Comparison of ENCODE assay signal across 10 cellular contexts in the genomic region with DNA sequence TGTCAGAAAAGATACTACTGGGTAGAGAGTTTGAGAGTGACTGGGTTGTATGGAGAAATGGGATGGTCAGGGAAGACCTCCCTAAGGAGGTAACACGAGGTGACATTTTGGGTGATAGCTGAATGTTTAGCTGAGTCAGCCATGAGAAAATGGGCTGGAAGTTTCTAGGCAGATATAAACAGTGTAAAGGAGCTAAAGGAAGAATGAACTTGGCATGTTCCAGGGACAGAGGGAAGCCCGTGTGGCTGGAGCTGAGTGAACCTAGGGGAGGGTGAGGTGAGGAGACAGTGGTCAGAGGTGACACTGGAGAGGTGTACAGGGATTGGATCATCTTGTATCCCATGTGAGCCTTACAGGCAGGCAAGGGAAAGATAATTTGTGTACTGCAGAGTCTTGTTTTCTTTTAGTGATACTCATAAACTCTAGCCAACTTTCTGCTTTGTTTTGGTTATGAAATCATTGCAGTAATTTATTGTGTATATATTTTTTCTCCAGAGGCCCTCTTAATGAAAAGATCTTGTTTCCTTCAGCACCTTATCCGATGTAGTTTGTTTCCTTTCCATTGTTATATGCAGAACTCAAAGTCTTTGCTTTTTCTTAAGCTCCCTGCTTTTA. TPM values are rescaled to one million over a fixed set of nuclear protein-coding genes. Genes with fewer than 3 reads are reported as not detected.
DNase-seq lines count a peak whose midpoint lies in the region; ATAC-seq and TF ChIP-seq lines count a peak whose summit lies in the region.
"Had no signal": no experiment of that assay in that cellular context is flagged by ENCODE, and none has a peak within 500 bp of the region (broad histone marks: within the 10 kb centered on the region; RNA-seq: fewer than 3 reads in every experiment).

No MANE protein-coding gene starts in this region.

- DNase-seq in activated CD4-positive, alpha-beta T cell treated with anti-CD3 and anti-CD28 coated beads, Interleukin-2, amount 10 ng/mL, durations not matched to agents 7 days and 5 days = no peak
- DNase-seq in activated CD4-positive, alpha-beta T cell treated with anti-CD3 and anti-CD28 coated beads for 1 hour = no peak
- DNase-seq in activated CD8-positive, alpha-beta T cell treated with anti-CD3 and anti-CD28 coated beads for 36 hours = no peak
- DNase-seq in hepatocyte (ENCODE audit: low spot score) (no peak), NCI-H510A treated with DMSO at 0.1 percent for 48 hours (lab: John Stamatoyannopoulos, UW) (no peak), NCI-H446 treated with DMSO at 0.1 percent for 48 hours (lab: John Stamatoyannopoulos, UW) (no peak), NCI-H748 treated with DMSO at 0.1 percent for 48 hours (lab: John Stamatoyannopoulos, UW) (no peak)
- DNase-seq: activated effector memory CD4-positive, alpha-beta T cell treated with Interleukin-2 at 50 U/mL for 16 hours; NCI-H2081 had no signal

- H3K27me3 Mint-ChIP-seq in activated CD4-positive, alpha-beta T cell treated with anti-CD3 and anti-CD28 coated beads, Interleukin-2, amount 10 ng/mL, durations not matched to agents 7 days and 5 days = peaks cover under 1% of the 10 kb centered on the region
- H3K27me3 Mint-ChIP-seq in activated CD8-positive, alpha-beta T cell treated with anti-CD3 and anti-CD28 coated beads for 36 hours = no peaks in the 10 kb centered on the region

- H3K27ac Mint-ChIP-seq in activated CD4-positive, alpha-beta T cell treated with anti-CD3 and anti-CD28 coated beads, Interleukin-2, amount 10 ng/mL, durations not matched to agents 7 days and 5 days = no peak overlapping the region
- H3K27ac Mint-ChIP-seq in activated CD8-positive, alpha-beta T cell treated with anti-CD3 and anti-CD28 coated beads for 36 hours = peak overlapping the region; percentile 91

- no peak for ATAC-seq in activated CD8-positive, alpha-beta T cell treated with anti-CD3 and anti-CD28 coated beads for 36 hours

- H3K9me3 Mint-ChIP-seq in activated CD4-positive, alpha-beta T cell treated with anti-CD3 and anti-CD28 coated beads, Interleukin-2, amount 10 ng/mL, durations not matched to agents 7 days and 5 days = peaks cover 4% of the 10 kb centered on the region
- no peaks in the 10 kb centered on the region for H3K9me3 Mint-ChIP-seq in activated CD8-positive, alpha-beta T cell treated with anti-CD3 and anti-CD28 coated beads for 36 hours

- no peaks in the 10 kb centered on the region for H3K27me3 ChIP-seq in hepatocyte
- no peaks in the 10 kb centered on the region for H3K27me3 ChIP-seq in subcutaneous abdominal adipose tissue (ENCODE audit: control insufficient read depth in 5 of 5, insufficient read depth in 4 of 5, low read length in 5 of 5)

- H3K79me2 ChIP-seq in hepatocyte = peaks cover 59% of the 10 kb centered on the region

- POLR2A ChIA-PET in activated CD4-positive, alpha-beta T cell treated with anti-CD3 and anti-CD28 coated beads, Interleukin-2, amount 10 ng/mL, durations not matched to agents 7 days and 5 days (lab: Charles Lee) = no interaction called here
- POLR2A ChIA-PET in activated CD8-positive, alpha-beta T cell treated with anti-CD3 and anti-CD28 coated beads for 36 hours (lab: Charles Lee) = no interaction called here

- CTCF ChIA-PET in activated CD4-positive, alpha-beta T cell treated with anti-CD3 and anti-CD28 coated beads, Interleukin-2, amount 10 ng/mL, durations not matched to agents 7 days and 5 days (lab: Charles Lee) = interaction anchor here (0.8 to 3.4 kb wide), 5 partner anchors 8 to 179 kb away, joined by 3 to 13 read pairs (median 5); no protein-coding TSS in a partner anchor
- CTCF ChIA-PET in activated CD8-positive, alpha-beta T cell treated with anti-CD3 and anti-CD28 coated beads for 36 hours (lab: Charles Lee) = interaction anchor here (0.6 to 3.5 kb wide), 9 partner anchors 14 to 194 kb away, joined by 3 to 32 read pairs (median 5); no protein-coding TSS in a partner anchor

- H3K27ac ChIP-seq in hepatocyte (peak overlapping the region; percentile 92), subcutaneous abdominal adipose tissue (ENCODE audit: low read depth, low read length) (peak overlapping the region; percentile 94)

- peaks cover 34% of the 10 kb centered on the region for H3K4me1 Mint-ChIP-seq in activated CD4-positive, alpha-beta T cell treated with anti-CD3 and anti-CD28 coated beads, Interleukin-2, amount 10 ng/mL, durations not matched to agents 7 days and 5 days
- peaks cover 30% of the 10 kb centered on the region for H3K4me1 Mint-ChIP-seq in activated CD8-positive, alpha-beta T cell treated with anti-CD3 and anti-CD28 coated beads for 36 hours (ENCODE audit: low read depth)

- no peaks in the 10 kb centered on the region for H3K9me2 ChIP-seq in hepatocyte (replicated peaks; ENCODE audit: insufficient read depth)

- no peak for TF ChIP-seq CTCF in activated CD8-positive, alpha-beta T cell treated with anti-CD3 and anti-CD28 coated beads for 36 hours (IDR thresholded peaks at IDR 0.05)
- TF ChIP-seq CTCF in hepatocyte (IDR thresholded peaks at IDR 0.05; ENCODE audit: poor library complexity) = no peak

- no peak overlapping the region for H2AFZ ChIP-seq in hepatocyte

- 40% methylated on average over 3 of the region's 3 CpGs for WGBS in hepatocyte (ENCODE audit: low lambda C conversion rate, missing lambda C conversion rate)

- peak overlapping the region; percentile 90 for H3K4me2 ChIP-seq in hepatocyte

- H3K36me3 ChIP-seq in hepatocyte (replicated peaks; ENCODE audit: insufficient read depth, low read depth) (no peaks in the 10 kb centered on the region), subcutaneous abdominal adipose tissue (ENCODE audit: control insufficient read depth in 5 of 5, insufficient read depth in 5 of 5, low read length in 5 of 5) (no peaks in the 10 kb centered on the region)

- H3K36me3 Mint-ChIP-seq in activated CD4-positive, alpha-beta T cell treated with anti-CD3 and anti-CD28 coated beads, Interleukin-2, amount 10 ng/mL, durations not matched to agents 7 days and 5 days (ENCODE audit: low read depth) = peaks cover 10% of the 10 kb centered on the region
- H3K36me3 Mint-ChIP-seq in activated CD8-positive, alpha-beta T cell treated with anti-CD3 and anti-CD28 coated beads for 36 hours (ENCODE audit: low read depth) = peaks cover 5% of the 10 kb centered on the region

- H3K4me1 ChIP-seq in hepatocyte (ENCODE audit: insufficient read depth) = peaks cover 16% of the 10 kb centered on the region
- H3K4me1 ChIP-seq in subcutaneous abdominal adipose tissue (ENCODE audit: control insufficient read depth in 5 of 5, insufficient read depth in 5 of 5, low read length in 5 of 5) = peaks cover 6 to 33% (median 27%) of the 10 kb centered on the region in 5 donors

- peak overlapping the region; percentile 91 for H3K4me3 Mint-ChIP-seq in activated CD4-positive, alpha-beta T cell treated with anti-CD3 and anti-CD28 coated beads, Interleukin-2, amount 10 ng/mL, durations not matched to agents 7 days and 5 days
- H3K4me3 Mint-ChIP-seq in activated CD8-positive, alpha-beta T cell treated with anti-CD3 and anti-CD28 coated beads for 36 hours = peak overlapping the region; percentile 83

- H4K20me1 ChIP-seq in hepatocyte (ENCODE audit: insufficient read depth, poor library complexity, severe bottlenecking) = peaks cover 4% of the 10 kb centered on the region

- peak overlapping the region in 2 of 5 donors; percentile 2 to 86 for H3K9ac ChIP-seq in subcutaneous abdominal adipose tissue (ENCODE audit: low read length in 5 of 5)

- intact Hi-C loops in activated CD8-positive, alpha-beta T cell treated with anti-CD3 and anti-CD28 coated beads for 36 hours (cut with micrococcal nuclease) = no loop called here

- no peak overlapping the region for H3K4me3 ChIP-seq in hepatocyte
- H3K4me3 ChIP-seq in subcutaneous abdominal adipose tissue (ENCODE audit: low read depth in 1 of 5, low read length in 5 of 5) = peak overlapping the region in 3 of 5 donors; percentile 5 to 91 (median 90)

- H3K9me3 ChIP-seq in hepatocyte (ENCODE audit: low read depth) (no peaks in the 10 kb centered on the region), subcutaneous abdominal adipose tissue (ENCODE audit: control insufficient read depth in 5 of 5, low read length in 5 of 5) (no peaks in the 10 kb centered on the region)

RNA-seq across cellular contexts. Expression of gene STARD3NL, which starts 1.8 kb away (rescaled TPM):
- 10 to 100 TPM; 22.5 to 22.9 TPM for total RNA-seq in activated CD4-positive, alpha-beta T cell treated with anti-CD3 and anti-CD28 coated beads, Interleukin-2, amount 10 ng/mL, durations not matched to agents 7 days and 5 days
- 10 to 100 TPM; 28.0 to 28.8 TPM for total RNA-seq in activated CD8-positive, alpha-beta T cell treated with anti-CD3 and anti-CD28 coated beads for 36 hours
- 73.3 and 84.8 TPM in 2 replicates for total RNA-seq in hepatocyte
- 50.7 and 65.1 TPM in 2 replicates for polyA plus RNA-seq in hepatocyte
